Comparison of ENCODE assay signal across 8 cellular contexts in the genomic region with DNA sequence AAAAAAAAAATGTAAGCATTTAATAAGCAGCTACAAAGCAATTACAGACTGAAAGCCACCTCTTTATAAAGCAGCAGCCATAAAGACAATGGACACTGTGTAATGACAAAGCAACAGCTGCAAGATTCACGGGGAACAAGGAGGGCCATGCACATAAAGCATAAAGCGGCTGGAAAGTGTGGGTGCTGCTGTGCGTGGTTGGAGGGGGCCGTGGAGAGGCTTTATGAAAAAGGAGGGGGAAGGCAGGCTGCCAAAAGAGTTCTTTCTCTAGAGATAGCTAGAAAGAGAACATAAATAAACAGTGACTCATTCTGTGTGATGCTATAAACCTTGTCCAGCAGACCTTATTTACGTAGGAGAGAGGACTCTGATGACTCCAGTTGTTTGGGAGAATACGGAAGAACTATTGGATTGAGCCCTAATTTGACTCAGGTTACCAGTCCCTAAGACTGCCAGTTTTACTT. TPM values are rescaled to one million over a fixed set of nuclear protein-coding genes. Genes with fewer than 3 reads are reported as not detected.
DNase-seq lines count a peak whose midpoint lies in the region; ATAC-seq and TF ChIP-seq lines count a peak whose summit lies in the region.

No MANE protein-coding gene starts in this region.

- TF ChIP-seq EP300 in SK-N-SH (IDR thresholded peaks at IDR 0.05; ENCODE audit: borderline replicate concordance in 1 of 2, low read depth in 1 of 2, low read length in 1 of 2) = no peak

- 10% methylated on average over 6 of the region's 6 CpGs for WGBS in SK-N-SH (ENCODE audit: low lambda C conversion rate)

- no peaks in the 10 kb centered on the region for H3K36me3 ChIP-seq in SK-N-SH (replicated peaks in 1 of 2; ENCODE audit: control insufficient read depth in 1 of 2, insufficient read depth in 2 of 2, low read length in 1 of 2)

- peak overlapping the region; percentile 34 for H3K4me2 ChIP-seq in SK-N-SH

- no peaks in the 10 kb centered on the region for H3K79me2 ChIP-seq in SK-N-SH (ENCODE audit: insufficient read depth)

- H3K9me2 ChIP-seq in SK-N-SH = no peaks in the 10 kb centered on the region

- POLR2A ChIA-PET in SK-N-SH (lab: Yijun Ruan, JAX) = no interaction called here

- H2AFZ ChIP-seq in SK-N-SH (ENCODE audit: low read depth) = 0 out of 2 replicates have a peak overlapping the region, but pooled peaks have one; percentile 16

- ATAC-seq in left cardiac atrium (peak; percentile 87 to 95), HG02981 (IDR thresholded peaks at IDR 0.05; ENCODE audit: unreplicated experiment) (no peak), HG02610 (IDR thresholded peaks at IDR 0.05; ENCODE audit: unreplicated experiment) (no peak)

- intact Hi-C loops in left cardiac atrium (cut with DNase I) = no loop called here

- TF ChIP-seq RAD21 in SK-N-SH (IDR thresholded peaks at IDR 0.05; ENCODE audit: low read length) = no peak

- H3K27me3 ChIP-seq in SK-N-SH (ENCODE audit: insufficient read depth) = no peaks in the 10 kb centered on the region

- H3K9ac ChIP-seq in SK-N-SH = no peak overlapping the region

- DNase-seq in ELR (ENCODE audit: low read depth) = peak; percentile 90
- DNase-seq in SK-N-SH = peak; percentile 12
- DNase-seq in left cardiac atrium = peak; percentile 70
- peak; percentile 66 for DNase-seq in retina
- no peak for DNase-seq in NCI-H1048 (lab: John Stamatoyannopoulos, UW)
- no peak for DNase-seq in NCI-H1694 treated with DMSO at 0.1 percent for 48 hours (lab: John Stamatoyannopoulos, UW)

- peaks cover 8 to 11% of the 10 kb centered on the region in 2 experiments for H3K4me1 ChIP-seq in SK-N-SH (ENCODE audit: control insufficient read depth in 1 of 2, insufficient read depth in 2 of 2, low read depth in 1 of 2, low read length in 1 of 2)

- H3K27ac ChIP-seq in SK-N-SH (ENCODE audit: low read depth in 2 of 2, low read length in 1 of 2) = peak overlapping the region; percentile 34 to 67; a peak in 2 of 4 replicates

- H3K4me3 ChIP-seq in SK-N-SH (ENCODE audit: low read depth in 2 of 2, low read length in 1 of 2) = peak overlapping the region in 1 of 2 experiments; percentile 5; a peak in 1 of 4 replicates

- no peaks in the 10 kb centered on the region for H3K9me3 ChIP-seq in SK-N-SH

- CTCF ChIA-PET in SK-N-SH (lab: Yijun Ruan, JAX) = interaction anchor here (1.0 to 1.3 kb wide), 3 partner anchors 8 to 1950 kb away, joined by 3 to 5 read pairs (median 3); no protein-coding TSS in a partner anchor

- H3F3A ChIP-seq in SK-N-SH (replicated peaks; ENCODE audit: insufficient read depth) = no peaks in the 10 kb centered on the region

- H4K20me1 ChIP-seq in SK-N-SH (ENCODE audit: insufficient read depth) = no peaks in the 10 kb centered on the region

- TF ChIP-seq CTCF in SK-N-SH (IDR thresholded peaks at IDR 0.05) = no peak

TF ChIP-seq in SK-N-SH, 30 proteins besides CTCF, POLR2A, EP300 and RAD21:
- TF ChIP-seq NRF1 (IDR thresholded peaks at IDR 0.05; ENCODE audit: low read depth, low read length) = no peak
- peak; percentile 46; the same call in 1 of the 2 replicates for TF ChIP-seq JUND (IDR thresholded peaks at IDR 0.05)
- 0 out of 2 replicates have a peak, but pooled peaks have one; percentile 48 for TF ChIP-seq NFIC (IDR thresholded peaks at IDR 0.05; ENCODE audit: borderline replicate concordance)
- peak; percentile 54; the same call in 1 of the 2 replicates for TF ChIP-seq FOSL2 (IDR thresholded peaks at IDR 0.05; ENCODE audit: borderline replicate concordance, low read depth)
- TF ChIP-seq, protein P1, sequence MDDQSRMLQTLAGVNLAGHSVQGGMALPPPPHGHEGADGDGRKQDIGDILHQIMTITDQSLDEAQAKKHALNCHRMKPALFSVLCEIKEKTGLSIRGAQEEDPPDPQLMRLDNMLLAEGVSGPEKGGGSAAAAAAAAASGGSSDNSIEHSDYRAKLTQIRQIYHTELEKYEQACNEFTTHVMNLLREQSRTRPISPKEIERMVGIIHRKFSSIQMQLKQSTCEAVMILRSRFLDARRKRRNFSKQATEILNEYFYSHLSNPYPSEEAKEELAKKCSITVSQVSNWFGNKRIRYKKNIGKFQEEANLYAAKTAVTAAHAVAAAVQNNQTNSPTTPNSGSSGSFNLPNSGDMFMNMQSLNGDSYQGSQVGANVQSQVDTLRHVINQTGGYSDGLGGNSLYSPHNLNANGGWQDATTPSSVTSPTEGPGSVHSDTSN (IDR thresholded peaks at IDR 0.05) = 0 out of 2 replicates have a peak, but pooled peaks have one; percentile 33

RNA-seq across cellular contexts. Expression of a gene that starts 49.3 kb away (rescaled TPM):
- polyA plus RNA-seq in SK-N-SH (2012; rRNA removed) = 118 and 137 TPM in 2 replicates
- 69.8 and 75.6 TPM in 2 replicates for polyA plus RNA-seq in SK-N-SH (2012; cell fraction: cytosol; rRNA removed)
- polyA plus RNA-seq in SK-N-SH (2012; cell fraction: nucleus; rRNA removed) = 389 and 512 TPM in 2 replicates
- 100 to 1,000 TPM; 139 to 143 TPM for total RNA-seq in left cardiac atrium

Comparison
In these comparisons a context has a peak if more than half of its experiments do, and no peak if none do; other contexts are left out.
1. DNase-seq: peak in ELR (single experiment), SK-N-SH (single experiment), left cardiac atrium (single experiment) and retina (single experiment); none in NCI-H1048 (single experiment) and NCI-H1694 treated with DMSO at 0.1 percent for 48 hours (single experiment).
2. ATAC-seq: peak in left cardiac atrium (2 of 2); none in HG02981 (single experiment) and HG02610 (single experiment).